ENCODE assay signal across 8 cellular contexts in the genomic region with DNA sequence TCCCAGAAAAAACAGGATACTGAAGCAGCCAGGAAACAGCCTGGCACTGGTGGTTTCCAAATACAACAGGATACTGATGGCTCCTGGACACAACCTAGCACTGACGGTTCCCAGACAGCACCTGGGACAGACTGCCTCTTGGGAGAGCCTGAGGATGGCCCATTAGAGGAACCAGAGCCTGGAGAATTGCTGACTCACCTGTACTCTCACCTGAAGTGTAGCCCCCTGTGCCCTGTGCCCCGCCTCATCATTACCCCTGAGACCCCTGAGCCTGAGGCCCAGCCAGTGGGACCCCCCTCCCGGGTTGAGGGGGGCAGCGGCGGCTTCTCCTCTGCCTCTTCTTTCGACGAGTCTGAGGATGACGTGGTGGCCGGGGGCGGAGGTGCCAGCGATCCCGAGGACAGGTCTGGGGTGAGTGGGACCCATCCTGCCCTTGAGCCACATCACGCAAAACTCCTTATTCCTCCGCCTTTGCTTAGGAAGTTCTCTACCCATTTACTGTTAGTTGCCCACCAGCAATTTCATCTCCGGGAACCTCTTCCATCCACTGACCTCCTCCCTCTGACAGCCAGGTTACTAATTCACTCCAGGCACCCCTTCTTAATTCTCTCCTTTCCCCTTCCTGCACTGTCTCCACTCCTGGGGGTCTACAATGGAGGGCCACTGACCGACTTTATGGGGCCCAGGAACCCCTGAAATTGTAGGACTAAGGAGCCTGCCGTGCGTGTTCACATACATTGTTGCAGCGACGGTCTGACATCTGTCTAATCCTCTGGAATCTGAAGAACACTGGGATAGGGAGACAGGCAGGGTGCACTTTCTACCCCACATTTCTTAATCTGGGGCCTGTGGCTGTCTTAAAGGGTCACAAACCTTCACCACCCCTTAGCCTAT. TPM values are rescaled to one million over a fixed set of nuclear protein-coding genes. Genes with fewer than 3 reads are reported as not detected.
DNase-seq lines count a peak whose midpoint lies in the region; ATAC-seq and TF ChIP-seq lines count a peak whose summit lies in the region.

No MANE protein-coding gene starts in this region.

- H3K4me1 Mint-ChIP-seq in activated B cell treated with CpG ODN at 0.5 μM for 24 hours, result peaks cover 72% of the 10 kb centered on the region

- CTCF ChIA-PET in activated B cell treated with CpG ODN at 0.5 μM for 24 hours (lab: Charles Lee), result interaction anchor here (0.7 to 1.2 kb wide), 2 partner anchors 102 to 169 kb away, joined by 3 to 4 read pairs; no protein-coding TSS in a partner anchor
- CTCF ChIA-PET in HEK293T (lab: Yijun Ruan, JAX), result interaction anchor here (0.5 kb wide), 1 partner anchor 454 kb away, joined by 5 read pairs; no protein-coding TSS in a partner anchor

- TF ChIP-seq CTCF in HL-60 (IDR thresholded peaks at IDR 0.05; ENCODE audit: insufficient read depth, low read length), result no peak
- no peak for TF ChIP-seq CTCF in activated B cell treated with CpG ODN at 0.5 μM for 24 hours (IDR thresholded peaks at IDR 0.05)

- H3K27me3 ChIP-seq in HL-60 (ENCODE audit: insufficient read depth, poor library complexity, severe bottlenecking), result no peaks in the 10 kb centered on the region
- no peaks in the 10 kb centered on the region for H3K27me3 ChIP-seq in rectal smooth muscle tissue (ENCODE audit: control insufficient read depth, insufficient read depth, low read length)

- intact Hi-C loops in activated B cell treated with CpG ODN at 0.5 μM for 24 hours (cut with micrococcal nuclease), result loop anchor here (5.0 to 10.0 kb wide), 3 partner anchors 36 to 634 kb away; partner anchors contain the start of gene TGFB1

- ATAC-seq in activated B cell treated with CpG ODN at 0.5 μM for 24 hours (ENCODE audit: low read depth) (no peak), GM18867 (IDR thresholded peaks at IDR 0.05; ENCODE audit: unreplicated experiment) (no peak), HG02840 (IDR thresholded peaks at IDR 0.05; ENCODE audit: low FRiP score, unreplicated experiment) (no peak)

- H3K4me3 Mint-ChIP-seq in activated B cell treated with CpG ODN at 0.5 μM for 24 hours, result peak overlapping the region; percentile 88

- no peaks in the 10 kb centered on the region for H3K36me3 ChIP-seq in rectal smooth muscle tissue (ENCODE audit: control insufficient read depth, insufficient read depth, low read length)

- no peaks in the 10 kb centered on the region for H3K9me3 Mint-ChIP-seq in activated B cell treated with CpG ODN at 0.5 μM for 24 hours

- H3K4me3 ChIP-seq in HL-60 (replicated peaks; ENCODE audit: insufficient read depth, low read length), result peak overlapping the region; percentile 74
- H3K4me3 ChIP-seq in rectal smooth muscle tissue (ENCODE audit: low read length), result peak overlapping the region; percentile 89

- H3K27me3 Mint-ChIP-seq in activated B cell treated with CpG ODN at 0.5 μM for 24 hours, result no peaks in the 10 kb centered on the region

- H3K27ac ChIP-seq in HL-60 (replicated peaks) (no peak overlapping the region), rectal smooth muscle tissue (ENCODE audit: low read depth, low read length) (peak overlapping the region; percentile 99)

- peaks cover 33% of the 10 kb centered on the region for H3K36me3 Mint-ChIP-seq in activated B cell treated with CpG ODN at 0.5 μM for 24 hours (ENCODE audit: low read depth)

- POLR2A ChIA-PET in activated B cell treated with CpG ODN at 0.5 μM for 24 hours (lab: Charles Lee), result interaction anchor here (0.6 to 2.4 kb wide), 16 partner anchors 25 to 546 kb away, joined by 3 to 53 read pairs (median 6); partner anchors contain the start of genes ACTMAP, EGLN2, HNRNPUL1 and NUMBL
- POLR2A ChIA-PET in HEK293T (lab: Yijun Ruan, JAX), result interaction anchor here (1.1 to 2.2 kb wide), 6 partner anchors 22 to 61 kb away, joined by 3 to 28 read pairs (median 6); partner anchors contain the start of genes ACTMAP, NUMBL and SNRPA

- no peak for DNase-seq in HL-60 (ENCODE audit: low read depth in 1 of 2, low spot score in 1 of 2)
- no peak for DNase-seq in activated B cell treated with CpG ODN at 0.5 μM for 24 hours
- DNase-seq in glomerular visceral epithelial cell (ENCODE audit: extremely low spot score), result peak; percentile 6
- DNase-seq in HEK293T (ENCODE audit: extremely low spot score), result no peak
- DNase-seq in AG20443 (ENCODE audit: low spot score), result no peak

- H3K9ac ChIP-seq in rectal smooth muscle tissue (ENCODE audit: low read length), result peak overlapping the region; percentile 96

- H3K27ac Mint-ChIP-seq in activated B cell treated with CpG ODN at 0.5 μM for 24 hours, result peak overlapping the region; percentile 85

- peaks cover 24% of the 10 kb centered on the region for H3K4me1 ChIP-seq in rectal smooth muscle tissue (ENCODE audit: control insufficient read depth, insufficient read depth, low read length)

TF ChIP-seq in HEK293T, 16 proteins besides CTCF, POLR2A, EP300 and RAD21:
- TF ChIP-seq TARDBP (IDR thresholded peaks at IDR 0.05), result no peak
- TF ChIP-seq FOXA1 (IDR thresholded peaks at IDR 0.05), result no peak
- TF ChIP-seq SP1 (IDR thresholded peaks at IDR 0.05), result no peak
- no peak for TF ChIP-seq HDGF (IDR thresholded peaks at IDR 0.05; ENCODE audit: borderline replicate concordance)
- no peak for TF ChIP-seq ELF4 (IDR thresholded peaks at IDR 0.05)
- no peak for TF ChIP-seq L3MBTL2 (conservative IDR thresholded peaks at IDR 0.05)
- TF ChIP-seq ZNF384 (IDR thresholded peaks at IDR 0.05), result no peak
- no peak for TF ChIP-seq FOXK2 (IDR thresholded peaks at IDR 0.05)
- TF ChIP-seq, protein P1, sequence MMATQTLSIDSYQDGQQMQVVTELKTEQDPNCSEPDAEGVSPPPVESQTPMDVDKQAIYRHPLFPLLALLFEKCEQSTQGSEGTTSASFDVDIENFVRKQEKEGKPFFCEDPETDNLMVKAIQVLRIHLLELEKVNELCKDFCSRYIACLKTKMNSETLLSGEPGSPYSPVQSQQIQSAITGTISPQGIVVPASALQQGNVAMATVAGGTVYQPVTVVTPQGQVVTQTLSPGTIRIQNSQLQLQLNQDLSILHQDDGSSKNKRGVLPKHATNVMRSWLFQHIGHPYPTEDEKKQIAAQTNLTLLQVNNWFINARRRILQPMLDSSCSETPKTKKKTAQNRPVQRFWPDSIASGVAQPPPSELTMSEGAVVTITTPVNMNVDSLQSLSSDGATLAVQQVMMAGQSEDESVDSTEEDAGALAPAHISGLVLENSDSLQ (IDR thresholded peaks at IDR 0.05), result no peak
- no peak for TF ChIP-seq FOXM1 (IDR thresholded peaks at IDR 0.05; ENCODE audit: borderline replicate concordance)
- TF ChIP-seq SUZ12 (IDR thresholded peaks at IDR 0.05), result no peak
- no peak for TF ChIP-seq BHLHE40 (IDR thresholded peaks at IDR 0.05; ENCODE audit: borderline replicate concordance)
- no peak for TF ChIP-seq ARNT (IDR thresholded peaks at IDR 0.05)
- no peak for TF ChIP-seq NFRKB (IDR thresholded peaks at IDR 0.05)
- TF ChIP-seq LEF1 (IDR thresholded peaks at IDR 0.05; ENCODE audit: borderline replicate concordance), result no peak
- TF ChIP-seq CTBP1 (IDR thresholded peaks at IDR 0.05; ENCODE audit: borderline replicate concordance), result no peak
TF ChIP-seq in HEK293T: peak in this region for 0.

RNA-seq across cellular contexts. Expression of gene ITPKC, which starts 1.2 kb away (rescaled TPM):
- total RNA-seq in activated B cell treated with CpG ODN at 0.5 μM for 24 hours, result 13.0 and 13.3 TPM in 2 replicates

RNA-seq across cellular contexts. Expression of gene COQ8B, which starts 1.4 kb away (rescaled TPM):
- 34.4 and 38.5 TPM in 2 replicates for total RNA-seq in activated B cell treated with CpG ODN at 0.5 μM for 24 hours

RNA-seq across cellular contexts. Expression of gene NUMBL, which starts 27.7 kb away (rescaled TPM):
- 4.4 and 11.8 TPM in 2 replicates for total RNA-seq in activated B cell treated with CpG ODN at 0.5 μM for 24 hours

RNA-seq across cellular contexts. Expression of gene ACTMAP, which starts 32.1 kb away (rescaled TPM):
- total RNA-seq in activated B cell treated with CpG ODN at 0.5 μM for 24 hours, result 8.5 and 12.7 TPM in 2 replicates

RNA-seq across cellular contexts. Expression of gene SNRPA, which starts 32.9 kb away (rescaled TPM):
- 138 TPM in 2 replicates for total RNA-seq in activated B cell treated with CpG ODN at 0.5 μM for 24 hours
